Comparison of ENCODE assay signal across 21 cellular contexts in genomic region chr2:59385971-59386370, GRCh38.
"Had no signal": no experiment of that assay in that cellular context is flagged by ENCODE, and none has a peak within 500 bp of the region (broad histone marks: within the 10 kb centered on the region; RNA-seq: fewer than 3 reads in every experiment).

No MANE protein-coding gene starts in this region.

- DNase-seq: colonic mucosa; cortex of kidney; dermis blood vessel endothelial cell; dorsolateral prefrontal cortex; effector CD4-positive, alpha-beta T cell; effector CD8-positive, alpha-beta T cell; effector memory CD4-positive, alpha-beta T cell; effector memory CD8-positive, alpha-beta T cell; endodermal cell; erythroblast; esophagus squamous epithelium; foreskin fibroblast; foreskin keratinocyte; foreskin melanocyte; gastrocnemius medialis; glutamatergic neuron; head of caudate nucleus; heart left ventricle; heart right ventricle had no signal

- ATAC-seq: effector memory CD8-positive, alpha-beta T cell; esophagus mucosa; foreskin keratinocyte; gastrocnemius medialis; gastroesophageal sphincter; heart left ventricle; heart right ventricle had no signal
